Comparison of ENCODE assay signal across 10 cellular contexts in genomic region chr10:31940839-31941653, GRCh38. TPM values are rescaled to one million over a fixed set of nuclear protein-coding genes. Genes with fewer than 3 reads are reported as not detected.
DNase-seq lines count a peak whose midpoint lies in the region; ATAC-seq and TF ChIP-seq lines count a peak whose summit lies in the region.
"Had no signal": no experiment of that assay in that cellular context is flagged by ENCODE, and none has a peak within 500 bp of the region (broad histone marks: within the 10 kb centered on the region; RNA-seq: fewer than 3 reads in every experiment).

No MANE protein-coding gene starts in this region.

- TF ChIP-seq CTCF in OCI-LY3 (IDR thresholded peaks at IDR 0.05; ENCODE audit: low read depth, low read length) (no peak), esophagus squamous epithelium (IDR thresholded peaks at IDR 0.05) (no peak), CD14-positive monocyte (IDR thresholded peaks at IDR 0.05) (no peak)

- H3K4me1 ChIP-seq in GM23248 (ENCODE audit: insufficient read depth) (peaks cover 57% of the 10 kb centered on the region), OCI-LY3 (ENCODE audit: low read length) (peaks cover 6% of the 10 kb centered on the region), esophagus squamous epithelium (peaks cover 6 to 58% (median 15%) of the 10 kb centered on the region in 3 donors)

- H4K20me1 ChIP-seq in GM23248 (ENCODE audit: insufficient read depth) (no peaks in the 10 kb centered on the region), OCI-LY3 (ENCODE audit: insufficient read depth, low read length) (no peaks in the 10 kb centered on the region)

- peaks cover 0 to 5% (median 0%) of the 10 kb centered on the region in 3 donors for H3K27me3 Mint-ChIP-seq in CD14-positive monocyte (ENCODE audit: low read depth in 3 of 3)

- H3K27ac Mint-ChIP-seq in CD14-positive monocyte: peak overlapping the region in 1 of 7 donors; percentile 26
- H3K27ac Mint-ChIP-seq: activated T-cell treated with anti-CD3 and anti-CD28 coated beads, Interleukin-2, amount 50 U/mL, for 72 hours had no signal

- H3K4me3 Mint-ChIP-seq in CD14-positive monocyte: no peak overlapping the region
- H3K4me3 Mint-ChIP-seq: activated T-cell treated with anti-CD3 and anti-CD28 coated beads, Interleukin-2, amount 50 U/mL, for 72 hours had no signal

- peaks cover 13% of the 10 kb centered on the region for H3K4me1 Mint-ChIP-seq in CD14-positive monocyte

- no peak for ATAC-seq in HG03280 (IDR thresholded peaks at IDR 0.05; ENCODE audit: unreplicated experiment)
- no peak for ATAC-seq in GM19455 (IDR thresholded peaks at IDR 0.05; ENCODE audit: unreplicated experiment)

- H3F3A ChIP-seq in GM23248 (ENCODE audit: insufficient read depth): peaks cover 34% of the 10 kb centered on the region

- in situ Hi-C loops in GM23248 (cut with MboI): no loop called here

- H2AFZ ChIP-seq in GM23248 (no peak overlapping the region), OCI-LY3 (ENCODE audit: low read depth, low read length) (0 out of 2 replicates have a peak overlapping the region, but pooled peaks have one; percentile 21)

- H3K9me3 Mint-ChIP-seq in CD14-positive monocyte: no peaks in the 10 kb centered on the region
- H3K9me3 Mint-ChIP-seq: activated T-cell treated with anti-CD3 and anti-CD28 coated beads, Interleukin-2, amount 50 U/mL, for 72 hours had no signal

- no peaks in the 10 kb centered on the region for H3K36me3 ChIP-seq in GM23248 (ENCODE audit: low read depth)
- H3K36me3 ChIP-seq in OCI-LY3 (replicated peaks; ENCODE audit: low read depth, low read length): no peaks in the 10 kb centered on the region
- H3K36me3 ChIP-seq in esophagus squamous epithelium: no peaks in the 10 kb centered on the region

- intact Hi-C loops in esophagus squamous epithelium (cut with DNase I) (no loop called here), CD14-positive monocyte (cut with micrococcal nuclease) (no loop called here)

- DNase-seq in GM23248 (peak; percentile 98), esophagus squamous epithelium (lab: John Stamatoyannopoulos, UW) (no peak), renal cortical epithelial cell (ENCODE audit: low read depth) (peak; percentile 97), 8988T (no peak), CD14-positive monocyte (ENCODE audit: low spot score) (no peak)
- DNase-seq: activated T-cell treated with anti-CD3 and anti-CD28 coated beads, Interleukin-2, amount 50 U/mL, for 72 hours; left cardiac atrium had no signal

- H3K9me3 ChIP-seq in GM23248 (ENCODE audit: low read depth): no peaks in the 10 kb centered on the region
- no peaks in the 10 kb centered on the region for H3K9me3 ChIP-seq in OCI-LY3 (ENCODE audit: insufficient read depth, low read length)
- no peaks in the 10 kb centered on the region for H3K9me3 ChIP-seq in esophagus squamous epithelium

- no peaks in the 10 kb centered on the region for H3K36me3 Mint-ChIP-seq in CD14-positive monocyte

- H3K4me3 ChIP-seq in GM23248: peak overlapping the region; percentile 44
- no peak overlapping the region for H3K4me3 ChIP-seq in OCI-LY3 (ENCODE audit: low read length)
- no peak overlapping the region for H3K4me3 ChIP-seq in esophagus squamous epithelium

- H3K9me2 ChIP-seq in GM23248 (ENCODE audit: insufficient read depth): no peaks in the 10 kb centered on the region

- no peak for TF ChIP-seq POLR2A in esophagus squamous epithelium (IDR thresholded peaks at IDR 0.05)

- 26 to 28% methylated on average over 7 of the region's 7 CpGs for WGBS in GM23248 (ENCODE audit: low coverage in 1 of 2, low lambda C conversion rate in 2 of 2, missing lambda C conversion rate in 2 of 2), 2 experiments
- WGBS in esophagus squamous epithelium, 2 donors: 32 to 36% methylated on average over 7 of the region's 7 CpGs

- no peaks in the 10 kb centered on the region for H3K27me3 ChIP-seq in GM23248 (replicated peaks; ENCODE audit: insufficient read depth)
- no peaks in the 10 kb centered on the region for H3K27me3 ChIP-seq in OCI-LY3 (ENCODE audit: low read depth, low read length)
- no peaks in the 10 kb centered on the region for H3K27me3 ChIP-seq in esophagus squamous epithelium

- peak overlapping the region; percentile 91 for H3K27ac ChIP-seq in GM23248
- H3K27ac ChIP-seq in OCI-LY3 (ENCODE audit: low read length): no peak overlapping the region
- H3K27ac ChIP-seq in esophagus squamous epithelium: peak overlapping the region in 3 of 4 donors; percentile 34 to 68 (median 59)

- H3K9ac ChIP-seq in GM23248 (peak overlapping the region; percentile 67), OCI-LY3 (ENCODE audit: low read length) (no peak overlapping the region)

- no peaks in the 10 kb centered on the region for H3K79me2 ChIP-seq in GM23248 (ENCODE audit: insufficient read depth)
- H3K79me2 ChIP-seq in OCI-LY3 (ENCODE audit: low read length): no peaks in the 10 kb centered on the region

- H3K4me2 ChIP-seq in GM23248 (ENCODE audit: unreplicated experiment) (peak overlapping the region; percentile 88), OCI-LY3 (ENCODE audit: low read length) (peak overlapping the region; percentile 13)

RNA-seq across cellular contexts. Expression of gene ARHGAP12, which starts 12.4 kb away (rescaled TPM):
- 43.3 and 47.3 TPM in 2 replicates for total RNA-seq in GM23248 (2014; rRNA removed; shearing (Covaris generic))
- polyA plus RNA-seq in GM23248 (2016; fragmentation: Nextera tagmentation; extraction: Ambion mirVana) (20.1 and 20.3 TPM in 2 replicates), CD14-positive monocyte (1 to 10 TPM; 3.2 to 4.7 TPM)
- total RNA-seq in esophagus squamous epithelium (10 to 100 TPM in 3 of 4 donors, 1 to 10 TPM in 1; 8.5 to 31.3 (median 16.9) TPM), renal cortical epithelial cell (44.3 and 50.5 TPM in 2 replicates)

Comparison
In these comparisons a context has a peak if more than half of its experiments do, and no peak if none do; other contexts are left out.
1. DNase-seq: peak in GM23248 (single experiment) and renal cortical epithelial cell (single experiment); none in esophagus squamous epithelium (single experiment), 8988T (single experiment) and CD14-positive monocyte (single experiment).